Comparison of ENCODE assay signal across 8 cellular contexts in the genomic region with DNA sequence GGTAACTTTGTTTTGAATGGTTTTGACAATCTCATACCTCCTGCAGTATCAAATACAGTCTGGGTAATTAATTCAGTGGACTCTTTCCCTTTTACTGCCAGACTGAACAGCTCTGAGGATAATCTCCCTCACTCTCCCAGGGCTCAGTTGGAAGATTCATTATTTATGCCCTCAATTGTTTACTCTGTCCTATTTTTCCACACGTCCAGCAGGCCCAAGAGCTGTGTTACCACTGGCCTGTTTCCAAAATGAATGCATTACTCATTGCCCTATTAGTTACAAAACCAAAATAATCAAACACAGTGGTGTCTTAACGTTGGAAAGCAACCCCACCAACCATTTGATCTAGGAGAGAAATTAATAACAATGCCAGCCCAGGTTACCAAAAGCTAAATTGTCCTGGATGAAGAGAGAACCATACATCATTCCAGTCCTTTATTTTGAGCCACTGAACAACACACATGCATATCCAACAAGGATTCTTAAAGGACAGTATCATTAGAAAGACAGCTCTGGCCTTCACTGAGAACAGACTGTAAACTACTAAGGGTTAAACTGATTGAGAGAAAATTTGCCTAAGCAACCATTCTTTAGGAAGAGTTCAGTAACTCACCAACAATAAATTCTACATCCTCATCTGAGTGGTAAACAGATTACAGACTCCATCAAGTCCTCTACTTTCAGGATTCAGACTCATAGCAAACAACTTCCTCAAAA. TPM values are rescaled to one million over a fixed set of nuclear protein-coding genes. Genes with fewer than 3 reads are reported as not detected.
DNase-seq lines count a peak whose midpoint lies in the region; ATAC-seq, FAIRE-seq and TF ChIP-seq lines count a peak whose summit lies in the region.

No MANE protein-coding gene starts in this region.

- H2AFZ ChIP-seq in GM12878 (ENCODE audit: control insufficient read depth, low read depth, low read length): no peak overlapping the region

- peaks cover 18% of the 10 kb centered on the region for H3K4me1 ChIP-seq in GM12878 (ENCODE audit: control insufficient read depth, insufficient read depth, low read length)

- no peak for ATAC-seq in GM12878
- no peak for ATAC-seq in HG02885 (IDR thresholded peaks at IDR 0.05; ENCODE audit: poor library complexity, unreplicated experiment)
- no peak for ATAC-seq in activated naive CD4-positive, alpha-beta T cell treated with anti-CD3 and anti-CD28 coated beads, Interleukin-2, amount 50 U/mL, for 72 hours

- no TSS peak for BruUV-seq in GM12878 (replicated peaks; lab: Mats Ljungman, UMichigan)

- in situ Hi-C loops in GM12878 (cut with MboI): no loop called here

- H3K36me3 Mint-ChIP-seq in activated naive CD4-positive, alpha-beta T cell treated with anti-CD3 and anti-CD28 coated beads, Interleukin-2, amount 50 U/mL, for 72 hours: peaks cover 0 to 4% of the 10 kb centered on the region in 2 donors

- H3K27ac Mint-ChIP-seq in activated naive CD4-positive, alpha-beta T cell treated with anti-CD3 and anti-CD28 coated beads, Interleukin-2, amount 50 U/mL, for 72 hours: peak overlapping the region in 1 of 2 donors; percentile 18

- POLR2A ChIA-PET in GM12878 (lab: Charles Lee): interaction anchor here (0.8 to 1.2 kb wide), 3 partner anchors 10 to 54 kb away, joined by 3 to 5 read pairs (median 5); no protein-coding TSS in a partner anchor

- DNase-seq in ELR (ENCODE audit: low read depth) (peak; percentile 90), NCI-H1092 (lab: John Stamatoyannopoulos, UW) (peak; percentile 35), GM12878 (ENCODE audit: low read depth, low spot score) (no peak), kidney tubule cell (ENCODE audit: low spot score) (peak; percentile 80), GM19239 (ENCODE audit: insufficient read length, low spot score) (no peak)
- DNase-seq in activated naive CD4-positive, alpha-beta T cell treated with anti-CD3 and anti-CD28 coated beads, Interleukin-2, amount 50 U/mL, for 72 hours (ENCODE audit: low spot score in 2 of 2): no peak

- H3K4me3 ChIP-seq in GM12878: no peak overlapping the region

- TF ChIP-seq CTCF in GM12878 (IDR thresholded peaks at IDR 0.05 in 2 of 3, conservative IDR thresholded peaks at IDR 0.05 in 1 of 3; ENCODE audit: control insufficient read depth in 2 of 3, extremely low read depth in 1 of 3, insufficient read depth in 1 of 3, low read depth in 3 of 3, low read length in 3 of 3): no peak

- H3K9me3 Mint-ChIP-seq in activated naive CD4-positive, alpha-beta T cell treated with anti-CD3 and anti-CD28 coated beads, Interleukin-2, amount 50 U/mL, for 72 hours: no peaks in the 10 kb centered on the region

- H3K79me2 ChIP-seq in GM12878 (ENCODE audit: control insufficient read depth, insufficient read depth, low read length): peaks cover 16% of the 10 kb centered on the region

- no peak for TF ChIP-seq RAD21 in GM12878 (IDR thresholded peaks at IDR 0.05; ENCODE audit: insufficient read depth, low read depth, low read length)

- no peaks in the 10 kb centered on the region for H3K9me3 ChIP-seq in GM12878 (replicated peaks; ENCODE audit: control insufficient read depth, insufficient read depth, low read length)

- H4K20me1 ChIP-seq in GM12878 (ENCODE audit: control insufficient read depth, insufficient read depth): no peaks in the 10 kb centered on the region; the same call in 1 of the 2 replicates

- CTCF ChIA-PET in GM12878 (lab: Yijun Ruan, JAX): interaction anchor here (0.6 to 4.8 kb wide), 10 partner anchors 11 to 82 kb away, joined by 3 to 40 read pairs (median 3); partner anchors contain the start of genes FAM222B and TLCD1

- no peak for TF ChIP-seq EP300 in GM12878 (IDR thresholded peaks at IDR 0.05; ENCODE audit: borderline replicate concordance in 1 of 2, control insufficient read depth in 1 of 2, low read depth in 2 of 2, low read length in 2 of 2)

- intact Hi-C loops in GM12878 (cut with micrococcal nuclease; ENCODE audit: unreplicated experiment): loop anchor here (5.0 kb wide), 1 partner anchor 46 kb away; no protein-coding TSS in a partner anchor

- SMC1A ChIA-PET in GM12878 (lab: Charles Lee; ENCODE audit: uncharacterized antibody, unreplicated experiment): interaction anchor here (0.6 to 3.6 kb wide), 8 partner anchors 15 to 85 kb away, joined by 3 to 13 read pairs (median 4); partner anchors contain the start of gene FAM222B

- 20% methylated on average over 2 of the region's 2 CpGs for WGBS in GM12878 (ENCODE audit: insufficient coverage, insufficient replicate concordance, low lambda C conversion rate, missing lambda C conversion rate)

- no peaks in the 10 kb centered on the region for H3K27me3 ChIP-seq in GM12878 (replicated peaks in 1 of 2; ENCODE audit: control insufficient read depth in 2 of 2, insufficient read depth in 2 of 2, low read length in 1 of 2)

- H3K27ac ChIP-seq in GM12878 (ENCODE audit: control insufficient read depth, insufficient read depth) (peak overlapping the region; percentile 13; the same call in 1 of the 2 replicates), temporal lobe (ENCODE audit: low read depth, low read length) (peak overlapping the region; percentile 77)

- no peak for FAIRE-seq in GM12878 (lab: Jason Lieb, UNC)
- no peak for FAIRE-seq in GM19239 (lab: Jason Lieb, UNC)

- H3K9ac ChIP-seq in GM12878 (ENCODE audit: control insufficient read depth, insufficient read depth, low read length): no peak overlapping the region

- RAD21 ChIA-PET in GM12878 (lab: Charles Lee; ENCODE audit: unreplicated experiment): interaction anchor here (0.7 to 0.9 kb wide), 3 partner anchors 9 to 21 kb away, joined by 3 read pairs; no protein-coding TSS in a partner anchor

- peak overlapping the region; percentile 19; the same call in 1 of the 2 replicates for H3K4me2 ChIP-seq in GM12878 (ENCODE audit: control insufficient read depth, insufficient read depth)

- TF ChIP-seq POLR2A in GM12878 (IDR thresholded peaks at IDR 0.05; ENCODE audit: low read depth, low read length): no peak

- H3K36me3 ChIP-seq in GM12878 (ENCODE audit: control insufficient read depth in 2 of 2, insufficient read depth in 2 of 2, low read length in 1 of 2): peaks cover 4 to 11% of the 10 kb centered on the region in 2 experiments; a peak in 2 of 4 replicates

TF ChIP-seq in GM12878, 131 proteins besides CTCF, POLR2A, EP300 and RAD21:
- peak; percentile 53; the same call in 1 of the 2 replicates for TF ChIP-seq CHD2 (IDR thresholded peaks at IDR 0.05; ENCODE audit: borderline replicate concordance, low read depth, low read length)
- no peak for TF ChIP-seq JUNB (IDR thresholded peaks at IDR 0.05)
TF ChIP-seq in GM12878: peak in this region for 1.

RNA-seq across cellular contexts. Expression of gene FAM222B, which starts 34.5 kb away (rescaled TPM):
- total RNA-seq in GM12878 (2013; cell fraction: nucleolus; rRNA removed): 35.8 and 38.5 TPM in 2 replicates
- total RNA-seq in GM12878 (2014; rRNA removed) (5.7 and 6.4 TPM in 2 replicates), GM12878 (2014; rRNA removed; fragmentation: Illumina TruSeq; extraction: Trizol) (3.3 and 3.6 TPM in 2 replicates), GM12878 (2021) (18.3 and 18.5 TPM in 2 replicates), temporal lobe (3.4 TPM)
- polyA plus RNA-seq in GM12878 (2011; ENCODE audit: low read depth): 5.8 TPM
- polyA plus RNA-seq in GM12878 (2011; rRNA removed) (2.9 and 4.1 TPM in 2 replicates), GM12878 (2014; fragmentation: Illumina TruSeq; extraction: Trizol) (12.4 and 14.2 TPM in 2 replicates), GM12878 (2014; fragmentation: Nextera tagmentation; extraction: Ambion mirVana) (1 to 10 TPM; 2.8 to 2.9 TPM), GM12878 (2014; rRNA removed) (6.4 and 9.7 TPM in 2 replicates), GM12878 (2016; fragmentation: Nextera tagmentation; extraction: Ambion mirVana) (10 to 100 TPM; 14.0 to 14.7 TPM)
- 7.3 and 11.1 TPM in 2 replicates for polyA plus RNA-seq in GM12878 (2011; cell fraction: cytosol; rRNA removed)
- 9.1 and 11.8 TPM in 2 replicates for polyA plus RNA-seq in GM12878 (2011; cell fraction: nucleus; rRNA removed)
- 6.6 and 7.9 TPM in 2 replicates for polyA plus RNA-seq in GM12878 (2012)
- 15.1 and 16.6 TPM in 2 replicates for polyA minus RNA-seq in GM12878 (2011; rRNA and poly(A)+ RNA removed)
- polyA minus RNA-seq in GM12878 (2011; cell fraction: cytosol; rRNA and poly(A)+ RNA removed): 8.9 and 10.6 TPM in 2 replicates
- 6.8 and 12.4 TPM in 2 replicates for polyA minus RNA-seq in GM12878 (2011; cell fraction: nucleus; rRNA and poly(A)+ RNA removed)
- total RNA-seq in activated naive CD4-positive, alpha-beta T cell treated with anti-CD3 and anti-CD28 coated beads, Interleukin-2, amount 50 U/mL, for 72 hours: 10 to 100 TPM; 15.1 to 24.9 TPM

RNA-seq across cellular contexts. Expression of gene ERAL1, which starts 46.7 kb away (rescaled TPM):
- 24.0 and 26.2 TPM in 2 replicates for total RNA-seq in GM12878 (2013; cell fraction: nucleolus; rRNA removed)
- total RNA-seq in GM12878 (2014; rRNA removed) (57.1 and 61.2 TPM in 2 replicates), GM12878 (2014; rRNA removed; fragmentation: Illumina TruSeq; extraction: Trizol) (24.6 and 27.7 TPM in 2 replicates), GM12878 (2021) (66.7 and 67.8 TPM in 2 replicates), temporal lobe (24.6 TPM)
- polyA plus RNA-seq in GM12878 (2011; ENCODE audit: low read depth): 45.6 TPM
- polyA plus RNA-seq in GM12878 (2011; rRNA removed) (60.2 and 104 TPM in 2 replicates), GM12878 (2014; fragmentation: Illumina TruSeq; extraction: Trizol) (96.5 and 101 TPM in 2 replicates), GM12878 (2014; fragmentation: Nextera tagmentation; extraction: Ambion mirVana) (100 to 1,000 TPM; 165 to 175 TPM), GM12878 (2014; rRNA removed) (99.5 and 103 TPM in 2 replicates), GM12878 (2016; fragmentation: Nextera tagmentation; extraction: Ambion mirVana) (100 to 1,000 TPM; 114 to 132 TPM)
- 159 TPM in 2 replicates for polyA plus RNA-seq in GM12878 (2011; cell fraction: cytosol; rRNA removed)
- 102 and 131 TPM in 2 replicates for polyA plus RNA-seq in GM12878 (2011; cell fraction: nucleus; rRNA removed)
- 40.8 and 41.4 TPM in 2 replicates for polyA plus RNA-seq in GM12878 (2012)
- polyA minus RNA-seq in GM12878 (2011; rRNA and poly(A)+ RNA removed): 89.3 and 130 TPM in 2 replicates
- 30.7 and 43.2 TPM in 2 replicates for polyA minus RNA-seq in GM12878 (2011; cell fraction: cytosol; rRNA and poly(A)+ RNA removed)
- polyA minus RNA-seq in GM12878 (2011; cell fraction: nucleus; rRNA and poly(A)+ RNA removed): 39.7 and 43.2 TPM in 2 replicates
- 10 to 100 TPM; 33.9 to 74.1 TPM for total RNA-seq in activated naive CD4-positive, alpha-beta T cell treated with anti-CD3 and anti-CD28 coated beads, Interleukin-2, amount 50 U/mL, for 72 hours

Comparison
In these comparisons a context has a peak if more than half of its experiments do, and no peak if none do; other contexts are left out.
1. DNase-seq: peak in ELR (single experiment), NCI-H1092 (single experiment) and kidney tubule cell (single experiment); none in GM12878 (single experiment), activated naive CD4-positive, alpha-beta T cell treated with anti-CD3 and anti-CD28 coated beads, Interleukin-2, amount 50 U/mL, for 72 hours (0 of 2) and GM19239 (single experiment).